16 cellular contexts compared by ENCODE assay signal in the genomic region with DNA sequence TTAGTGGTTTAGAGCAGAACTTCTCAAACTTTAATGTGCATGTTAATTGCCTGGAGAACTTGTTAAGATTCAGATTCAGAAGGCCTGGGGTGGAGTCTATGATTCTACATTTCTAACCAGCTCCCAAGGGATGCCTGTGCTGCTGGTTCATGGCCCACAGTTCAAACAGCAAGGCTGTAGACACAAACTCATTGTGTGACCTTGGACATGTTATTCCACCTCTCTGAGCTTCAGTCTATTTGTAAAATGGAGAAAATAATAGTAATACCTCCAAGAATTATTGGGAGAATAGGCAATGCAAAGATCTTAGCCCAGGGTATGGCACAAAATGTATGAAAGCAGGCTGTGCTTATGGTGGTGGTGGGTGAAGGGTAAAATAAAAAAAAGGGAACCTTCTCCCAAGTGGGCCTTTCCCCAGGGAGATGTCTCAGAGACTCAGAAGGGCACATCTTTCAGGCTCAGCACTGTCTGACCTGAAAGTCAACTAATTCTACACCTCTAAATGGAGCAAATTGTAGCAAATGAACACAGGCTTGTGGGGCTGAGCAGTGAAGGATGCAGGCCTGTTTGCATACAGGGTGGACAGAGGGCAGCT.
DNase-seq lines count a peak whose midpoint lies in the region; ATAC-seq and TF ChIP-seq lines count a peak whose summit lies in the region.
"Had no signal": no experiment of that assay in that cellular context is flagged by ENCODE, and none has a peak within 500 bp of the region (broad histone marks: within the 10 kb centered on the region; RNA-seq: fewer than 3 reads in every experiment).

No MANE protein-coding gene starts in this region.

- no peaks in the 10 kb centered on the region for H3K9me2 ChIP-seq in Karpas-422 (replicated peaks; ENCODE audit: insufficient read depth, low read length)
- H3K9me2 ChIP-seq in PC-9 (ENCODE audit: insufficient read depth), result no peaks in the 10 kb centered on the region; the same call in 1 of the 2 replicates

- DNase-seq in Karpas-422, result peak; percentile 66
- DNase-seq in PC-9, result no peak
- DNase-seq in esophagus muscularis mucosa (ENCODE audit: extremely low spot score), result peak; percentile 37
- no peak for DNase-seq in sciatic nerve (ENCODE audit: low spot score)
- DNase-seq in SIG-M5 (lab: John Stamatoyannopoulos, UW), result no peak
- no peak for DNase-seq in T-helper 2 cell
- DNase-seq: BE2C; CD8-positive, alpha-beta T cell; COR-L47; DMS153; DMS79 treated with DMSO at 0.1 percent for 48 hours; GDM1; GM23248; H7 had no signal

- H3K4me1 ChIP-seq in Karpas-422 (ENCODE audit: low read length) (peaks cover 52% of the 10 kb centered on the region), PC-9 (replicated peaks; ENCODE audit: insufficient read depth) (peaks cover 19% of the 10 kb centered on the region), esophagus muscularis mucosa (peaks cover 0 to 6% (median 0%) of the 10 kb centered on the region in 4 donors)
- H3K4me1 ChIP-seq: A549, BE2C had no signal

- CTCF ChIA-PET in PC-9 (lab: Charles Lee), result interaction anchor here (0.9 kb wide), 1 partner anchor 53 kb away, joined by 4 read pairs; no protein-coding TSS in a partner anchor

- H3K4me2 ChIP-seq in Karpas-422 (ENCODE audit: low read depth, low read length, poor library complexity, severe bottlenecking), result peak overlapping the region; percentile 61
- H3K4me2 ChIP-seq in PC-9, result no peak overlapping the region; the same call in 1 of the 2 replicates
- H3K4me2 ChIP-seq: A549 had no signal

- BruUV-seq in PC-9 (replicated peaks; lab: Mats Ljungman, UMichigan), result no TSS peak

- no peak for TF ChIP-seq POLR2A in esophagus muscularis mucosa (IDR thresholded peaks at IDR 0.05; ENCODE audit: low read depth)

- H3K36me3 ChIP-seq in Karpas-422 (ENCODE audit: insufficient read depth, low read length), result no peaks in the 10 kb centered on the region
- no peaks in the 10 kb centered on the region for H3K36me3 ChIP-seq in PC-9 (ENCODE audit: low read depth)
- no peaks in the 10 kb centered on the region for H3K36me3 ChIP-seq in esophagus muscularis mucosa
- H3K36me3 ChIP-seq: BE2C had no signal

- ATAC-seq in sciatic nerve, result peak; percentile 18
- no peak for ATAC-seq in HG03354 (IDR thresholded peaks at IDR 0.05; ENCODE audit: poor library complexity, severe bottlenecking, unreplicated experiment)
- ATAC-seq: A549; CD8-positive, alpha-beta T cell had no signal

- H3K4me3 ChIP-seq in Karpas-422 (ENCODE audit: low read length), result 0 out of 2 replicates have a peak overlapping the region, but pooled peaks have one; percentile 3
- no peak overlapping the region for H3K4me3 ChIP-seq in PC-9
- no peak overlapping the region for H3K4me3 ChIP-seq in esophagus muscularis mucosa
- H3K4me3 ChIP-seq: A549, GM23248 had no signal

- H2AFZ ChIP-seq in Karpas-422 (ENCODE audit: low read length) (no peak overlapping the region), PC-9 (no peak overlapping the region)
- H2AFZ ChIP-seq: GM23248 had no signal

- peak overlapping the region; percentile 54; the same call in 1 of the 2 replicates for H3K27ac ChIP-seq in Karpas-422 (ENCODE audit: low read length)
- H3K27ac ChIP-seq in PC-9, result peak overlapping the region; percentile 41; the same call in 1 of the 2 replicates
- H3K27ac ChIP-seq in esophagus muscularis mucosa (replicated peaks in 1 of 4), result no peak overlapping the region
- H3K27ac ChIP-seq: A549, GM23248 had no signal

- peaks cover 8% of the 10 kb centered on the region; the same call in 1 of the 2 replicates for H3F3A ChIP-seq in PC-9 (ENCODE audit: insufficient read depth, low read depth)

- peak overlapping the region; percentile 10; the same call in 1 of the 2 replicates for H3K9ac ChIP-seq in Karpas-422 (ENCODE audit: low read length)
- H3K9ac ChIP-seq: GM23248 had no signal

- H4K20me1 ChIP-seq in Karpas-422 (ENCODE audit: insufficient read depth, low read depth, low read length) (no peaks in the 10 kb centered on the region), PC-9 (ENCODE audit: insufficient read depth) (no peaks in the 10 kb centered on the region)

- intact Hi-C loops in PC-9 (cut with micrococcal nuclease; ENCODE audit: unreplicated experiment), result loop anchor here (1.0 kb wide), 2 partner anchors 27 to 35 kb away; no protein-coding TSS in a partner anchor
- intact Hi-C loops in esophagus muscularis mucosa (cut with DNase I), result no loop called here
- intact Hi-C loops in sciatic nerve (cut with DNase I), result no loop called here

- no peak for TF ChIP-seq EP300 in esophagus muscularis mucosa (IDR thresholded peaks at IDR 0.05)

- H3K27me3 ChIP-seq in Karpas-422 (ENCODE audit: low read length) (no peaks in the 10 kb centered on the region), PC-9 (ENCODE audit: insufficient read depth, low read depth) (no peaks in the 10 kb centered on the region), esophagus muscularis mucosa (peaks cover 0 to under 1% (median 0%) of the 10 kb centered on the region in 4 donors)
- H3K27me3 ChIP-seq: BE2C had no signal

- TF ChIP-seq CTCF in PC-9 (conservative IDR thresholded peaks at IDR 0.05), result no peak
- no peak for TF ChIP-seq CTCF in esophagus muscularis mucosa (IDR thresholded peaks at IDR 0.05)

- H3K79me2 ChIP-seq in Karpas-422 (ENCODE audit: low read length), result no peaks in the 10 kb centered on the region
- no peaks in the 10 kb centered on the region for H3K79me2 ChIP-seq in PC-9 (ENCODE audit: low read depth)

- POLR2A ChIA-PET in PC-9 (lab: Charles Lee; ENCODE audit: unreplicated experiment), result no interaction called here

- no peaks in the 10 kb centered on the region for H3K9me3 ChIP-seq in Karpas-422 (ENCODE audit: low read length)
- no peaks in the 10 kb centered on the region for H3K9me3 ChIP-seq in PC-9 (ENCODE audit: insufficient read depth, low read depth)
- H3K9me3 ChIP-seq in esophagus muscularis mucosa, result no peaks in the 10 kb centered on the region
- H3K9me3 ChIP-seq: A549, BE2C had no signal

Comparison
In these comparisons a context has a peak if more than half of its experiments do, and no peak if none do; other contexts are left out.
1. DNase-seq: peak in Karpas-422 (single experiment) and esophagus muscularis mucosa (single experiment); none in PC-9 (0 of 2), sciatic nerve (single experiment), SIG-M5 (single experiment) and T-helper 2 cell (0 of 5).
2. H3K27ac ChIP-seq: peak in Karpas-422 (single experiment) and PC-9 (single experiment); none in esophagus muscularis mucosa (0 of 4).